20 cellular contexts compared by ENCODE assay signal in the genomic region with DNA sequence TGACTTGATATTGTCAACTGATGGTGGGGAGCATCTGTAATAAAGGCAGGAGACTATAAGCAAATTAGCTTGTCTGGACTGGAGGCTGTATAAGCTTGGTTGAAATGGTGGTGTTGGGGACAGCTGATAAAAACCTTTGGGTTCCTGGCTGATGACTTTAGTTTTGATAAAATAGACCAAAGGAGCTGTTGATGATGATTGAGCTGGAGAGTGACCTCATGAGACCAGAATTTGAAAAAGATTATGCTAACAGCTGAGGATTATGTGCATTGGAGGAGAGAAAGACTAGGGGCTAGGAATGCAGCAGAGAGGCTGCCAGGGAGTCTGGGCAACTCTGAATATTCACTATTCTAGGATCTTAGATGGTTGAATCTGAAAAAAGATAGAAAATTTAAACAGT. TPM values are rescaled to one million over a fixed set of nuclear protein-coding genes. Genes with fewer than 3 reads are reported as not detected.
"Had no signal": no experiment of that assay in that cellular context is flagged by ENCODE, and none has a peak within 500 bp of the region (broad histone marks: within the 10 kb centered on the region; RNA-seq: fewer than 3 reads in every experiment).

No MANE protein-coding gene starts in this region.

- H3K4me1 ChIP-seq: psoas muscle, upper lobe of right lung had no signal

- ATAC-seq: activated CD4-positive, CD25-positive, alpha-beta regulatory T cell treated with anti-CD3 and anti-CD28 coated beads, Interleukin-2, amount 50 U/mL, for 24 hours; left lobe of liver; mucosa of descending colon; natural killer cell; psoas muscle; sciatic nerve; upper lobe of right lung had no signal

- H3K9me3 Mint-ChIP-seq: activated naive CD4-positive, alpha-beta T cell treated with anti-CD3 and anti-CD28 coated beads, Interleukin-2, amount 10 ng/mL, durations not matched to agents 7 days and 5 days; natural killer cell had no signal

- H3K27me3 ChIP-seq: upper lobe of right lung had no signal

- H3K4me3 Mint-ChIP-seq: activated naive CD4-positive, alpha-beta T cell treated with anti-CD3 and anti-CD28 coated beads, Interleukin-2, amount 10 ng/mL, durations not matched to agents 7 days and 5 days; natural killer cell had no signal

- FAIRE-seq: colon, TTC549 had no signal

- H3K27ac ChIP-seq: psoas muscle, thoracic aorta, upper lobe of right lung had no signal

- H3K36me3 ChIP-seq: thoracic aorta, upper lobe of right lung had no signal

- H3K27ac Mint-ChIP-seq: activated naive CD4-positive, alpha-beta T cell treated with anti-CD3 and anti-CD28 coated beads, Interleukin-2, amount 10 ng/mL, durations not matched to agents 7 days and 5 days; natural killer cell had no signal

- H3K9me3 ChIP-seq: mucosa of descending colon, psoas muscle, thoracic aorta, upper lobe of right lung had no signal

- H3K36me3 Mint-ChIP-seq: activated naive CD4-positive, alpha-beta T cell treated with anti-CD3 and anti-CD28 coated beads, Interleukin-2, amount 10 ng/mL, durations not matched to agents 7 days and 5 days; natural killer cell had no signal

- H3K4me3 ChIP-seq: mucosa of descending colon, psoas muscle, thoracic aorta, upper lobe of right lung had no signal

- DNase-seq: activated CD4-positive, alpha-beta T cell treated with anti-CD3 and anti-CD28 coated beads, Interleukin-2, amount 50 U/mL, for 1 hour; activated CD8-positive, alpha-beta memory T cell treated with anti-CD3 and anti-CD28 coated beads for 24 hours; activated naive CD4-positive, alpha-beta T cell treated with anti-CD3 and anti-CD28 coated beads, Interleukin-2, amount 10 ng/mL, durations not matched to agents 7 days and 5 days; caudate nucleus; islet precursor cell; mammary epithelial cell; mucosa of descending colon; natural killer cell; occipital lobe; psoas muscle; stimulated activated CD4-positive, alpha-beta T cell treated with anti-CD3 and anti-CD28 coated beads, Interleukin-12 subunit alpha, Interleukin-12 subunit beta, amount 100 ng/mL, for 4 hours; stimulated activated CD4-positive, alpha-beta T cell treated with anti-CD3 and anti-CD28 coated beads, Interleukin-2, amount 100 ng/mL, for 24 hours; upper lobe of right lung had no signal

RNA-seq across cellular contexts. Expression of a gene that starts 11.3 kb away (rescaled TPM):
- total RNA-seq: left lobe of liver; mammary epithelial cell; T-helper 2 cell treated with Interferon-gamma antibody and Interleukin-4, amounts not matched to agents 100 ng/mL and 5 ng/mL, for 36 hours; thoracic aorta had no signal
- polyA plus RNA-seq: mammary epithelial cell had no signal
